In the genomic region with DNA sequence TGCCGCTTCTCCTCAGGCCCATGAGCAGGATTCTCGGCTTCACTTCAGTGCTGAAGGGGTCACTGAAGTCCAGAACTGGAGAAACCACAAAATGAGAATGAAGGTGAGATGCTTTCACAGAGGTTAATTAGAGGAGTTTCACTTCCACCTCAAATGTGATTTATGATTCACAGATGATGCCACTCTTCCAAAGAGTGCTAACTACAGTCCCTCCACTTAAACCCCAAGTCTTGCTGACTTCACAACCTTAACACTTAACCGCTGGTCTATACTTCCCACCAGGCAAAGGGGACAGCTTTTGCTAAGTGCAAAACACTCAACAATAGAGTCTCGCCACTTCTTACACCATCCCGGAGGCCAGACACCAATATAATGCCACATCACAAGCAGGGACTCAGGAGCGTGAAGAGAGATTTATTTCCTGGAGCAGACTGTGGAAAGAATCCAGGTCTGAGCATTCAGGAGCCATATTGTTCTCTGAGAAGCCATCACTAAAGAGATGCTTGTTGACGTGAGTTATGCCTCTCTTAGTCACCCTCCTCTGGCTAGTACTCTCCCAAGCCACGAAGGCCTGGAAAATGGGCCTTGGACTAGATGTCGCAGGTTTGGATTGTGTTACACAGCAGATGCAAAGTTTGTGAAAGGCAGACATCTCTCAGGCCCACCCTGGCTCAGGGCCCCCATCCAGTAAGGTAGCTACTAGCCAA, we compare ENCODE assay signal across 1 cellular context.
TF ChIP-seq lines count a peak whose summit lies in the region.

No MANE protein-coding gene starts in this region.

TF ChIP-seq in HepG2, 621 proteins besides CTCF, POLR2A, EP300 and RAD21:
- no peak for TF ChIP-seq MXD4 (CRISPR knock-in tag; IDR thresholded peaks at IDR 0.05)
- TF ChIP-seq ZSCAN30 (CRISPR knock-in tag; IDR thresholded peaks at IDR 0.05), result no peak
- TF ChIP-seq PRDM4 (CRISPR knock-in tag; IDR thresholded peaks at IDR 0.05; ENCODE audit: borderline replicate concordance), result no peak
- TF ChIP-seq ZNF337 (CRISPR knock-in tag; IDR thresholded peaks at IDR 0.05; ENCODE audit: borderline replicate concordance, low read depth), result no peak
- no peak for TF ChIP-seq CEBPB (IDR thresholded peaks at IDR 0.05; ENCODE audit: borderline replicate concordance, low read depth, low read length)
- TF ChIP-seq HNF4G (IDR thresholded peaks at IDR 0.05; ENCODE audit: borderline replicate concordance, low read depth, low read length), result no peak
- no peak for TF ChIP-seq HNF4G (CRISPR knock-in tag; IDR thresholded peaks at IDR 0.05; ENCODE audit: borderline replicate concordance, low read depth)
- no peak for TF ChIP-seq ZNF432 (CRISPR knock-in tag; IDR thresholded peaks at IDR 0.05; ENCODE audit: borderline replicate concordance)
- TF ChIP-seq, protein P1, sequence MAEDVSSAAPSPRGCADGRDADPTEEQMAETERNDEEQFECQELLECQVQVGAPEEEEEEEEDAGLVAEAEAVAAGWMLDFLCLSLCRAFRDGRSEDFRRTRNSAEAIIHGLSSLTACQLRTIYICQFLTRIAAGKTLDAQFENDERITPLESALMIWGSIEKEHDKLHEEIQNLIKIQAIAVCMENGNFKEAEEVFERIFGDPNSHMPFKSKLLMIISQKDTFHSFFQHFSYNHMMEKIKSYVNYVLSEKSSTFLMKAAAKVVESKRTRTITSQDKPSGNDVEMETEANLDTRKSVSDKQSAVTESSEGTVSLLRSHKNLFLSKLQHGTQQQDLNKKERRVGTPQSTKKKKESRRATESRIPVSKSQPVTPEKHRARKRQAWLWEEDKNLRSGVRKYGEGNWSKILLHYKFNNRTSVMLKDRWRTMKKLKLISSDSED (CRISPR knock-in tag; IDR thresholded peaks at IDR 0.05), result no peak
- no peak for TF ChIP-seq KLF11 (CRISPR knock-in tag; IDR thresholded peaks at IDR 0.05)
- no peak for TF ChIP-seq HOXD1 (CRISPR knock-in tag; IDR thresholded peaks at IDR 0.05)
- no peak for TF ChIP-seq ZNF12 (CRISPR knock-in tag; IDR thresholded peaks at IDR 0.05)
- TF ChIP-seq, protein P2, sequence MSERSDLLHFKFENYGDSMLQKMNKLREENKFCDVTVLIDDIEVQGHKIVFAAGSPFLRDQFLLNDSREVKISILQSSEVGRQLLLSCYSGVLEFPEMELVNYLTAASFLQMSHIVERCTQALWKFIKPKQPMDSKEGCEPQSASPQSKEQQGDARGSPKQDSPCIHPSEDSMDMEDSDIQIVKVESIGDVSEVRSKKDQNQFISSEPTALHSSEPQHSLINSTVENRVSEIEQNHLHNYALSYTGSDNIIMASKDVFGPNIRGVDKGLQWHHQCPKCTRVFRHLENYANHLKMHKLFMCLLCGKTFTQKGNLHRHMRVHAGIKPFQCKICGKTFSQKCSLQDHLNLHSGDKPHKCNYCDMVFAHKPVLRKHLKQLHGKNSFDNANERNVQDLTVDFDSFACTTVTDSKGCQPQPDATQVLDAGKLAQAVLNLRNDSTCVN (CRISPR knock-in tag; IDR thresholded peaks at IDR 0.05; ENCODE audit: borderline replicate concordance), result no peak
- no peak for TF ChIP-seq ZNF354B (CRISPR knock-in tag; IDR thresholded peaks at IDR 0.05)
- TF ChIP-seq GLMP (CRISPR knock-in tag; IDR thresholded peaks at IDR 0.05; ENCODE audit: borderline replicate concordance), result no peak
- TF ChIP-seq, protein P3, sequence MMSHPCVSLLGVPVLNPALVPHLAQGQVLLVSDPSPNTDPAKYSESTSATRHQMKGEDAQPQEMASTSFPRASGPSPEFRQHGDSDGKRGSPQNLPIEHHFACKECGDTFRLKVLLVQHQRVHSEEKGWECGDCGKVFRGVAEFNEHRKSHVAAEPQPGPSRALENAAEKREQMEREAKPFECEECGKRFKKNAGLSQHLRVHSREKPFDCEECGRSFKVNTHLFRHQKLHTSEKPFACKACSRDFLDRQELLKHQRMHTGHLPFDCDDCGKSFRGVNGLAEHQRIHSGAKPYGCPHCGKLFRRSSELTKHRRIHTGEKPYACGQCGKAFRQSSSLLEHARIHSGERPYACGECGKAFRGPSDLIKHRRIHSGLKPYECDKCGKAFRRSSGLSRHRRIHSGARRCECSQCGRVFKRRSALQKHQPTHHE (CRISPR knock-in tag; IDR thresholded peaks at IDR 0.05; ENCODE audit: borderline replicate concordance), result no peak
- no peak for TF ChIP-seq PAXIP1 (CRISPR knock-in tag; conservative IDR thresholded peaks at IDR 0.05)
- TF ChIP-seq MBNL3 (CRISPR knock-in tag; conservative IDR thresholded peaks at IDR 0.05), result no peak
